1 cellular context compared by ENCODE assay signal in the genomic region with DNA sequence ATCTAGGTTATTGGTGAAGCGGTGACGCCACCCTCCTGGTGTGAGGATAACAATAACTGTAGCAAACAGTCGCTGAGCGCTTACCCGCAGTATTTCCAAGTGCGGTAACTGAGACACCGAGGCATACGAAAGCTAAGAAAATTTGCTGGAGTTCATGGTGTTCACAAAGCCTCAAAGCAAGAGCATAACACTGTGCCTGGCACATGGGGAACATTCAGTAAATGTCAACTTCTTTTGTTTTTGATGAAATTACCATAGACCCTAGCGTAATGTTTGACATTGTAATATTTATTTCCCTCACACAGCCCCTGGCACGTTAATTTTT.
TF ChIP-seq lines count a peak whose summit lies in the region.

No MANE protein-coding gene starts in this region.

TF ChIP-seq in K562, 482 proteins besides CTCF, POLR2A, EP300 and RAD21 (continued from another document and continues in another):
- TF ChIP-seq, protein P1, sequence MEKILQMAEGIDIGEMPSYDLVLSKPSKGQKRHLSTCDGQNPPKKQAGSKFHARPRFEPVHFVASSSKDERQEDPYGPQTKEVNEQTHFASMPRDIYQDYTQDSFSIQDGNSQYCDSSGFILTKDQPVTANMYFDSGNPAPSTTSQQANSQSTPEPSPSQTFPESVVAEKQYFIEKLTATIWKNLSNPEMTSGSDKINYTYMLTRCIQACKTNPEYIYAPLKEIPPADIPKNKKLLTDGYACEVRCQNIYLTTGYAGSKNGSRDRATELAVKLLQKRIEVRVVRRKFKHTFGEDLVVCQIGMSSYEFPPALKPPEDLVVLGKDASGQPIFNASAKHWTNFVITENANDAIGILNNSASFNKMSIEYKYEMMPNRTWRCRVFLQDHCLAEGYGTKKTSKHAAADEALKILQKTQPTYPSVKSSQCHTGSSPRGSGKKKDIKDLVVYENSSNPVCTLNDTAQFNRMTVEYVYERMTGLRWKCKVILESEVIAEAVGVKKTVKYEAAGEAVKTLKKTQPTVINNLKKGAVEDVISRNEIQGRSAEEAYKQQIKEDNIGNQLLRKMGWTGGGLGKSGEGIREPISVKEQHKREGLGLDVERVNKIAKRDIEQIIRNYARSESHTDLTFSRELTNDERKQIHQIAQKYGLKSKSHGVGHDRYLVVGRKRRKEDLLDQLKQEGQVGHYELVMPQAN (IDR thresholded peaks at IDR 0.05; ENCODE audit: borderline replicate concordance) = 0 out of 2 replicates have a peak, but pooled peaks have one; percentile 62
- TF ChIP-seq NUFIP1 (IDR thresholded peaks at IDR 0.05; ENCODE audit: partially characterized antibody) (no peak), CHD1 (IDR thresholded peaks at IDR 0.05; ENCODE audit: low read length) (peak; percentile 56), ZNF766 (CRISPR knock-in tag; conservative IDR thresholded peaks at IDR 0.05) (no peak), ADNP (tag; IDR thresholded peaks at IDR 0.05) (0 out of 2 replicates have a peak, but pooled peaks have one; percentile 2), ARNT (IDR thresholded peaks at IDR 0.05) (0 out of 4 replicates have a peak, but pooled peaks of 1 of the 2 experiments have one; percentile 37), SIN3A (IDR thresholded peaks at IDR 0.05; ENCODE audit: borderline replicate concordance in 2 of 2, control insufficient read depth in 1 of 2, low read depth in 2 of 2, low read length in 2 of 2) (no peak), ERF (CRISPR knock-in tag; IDR thresholded peaks at IDR 0.05) (no peak), ZNF764 (CRISPR knock-in tag; IDR thresholded peaks at IDR 0.05; ENCODE audit: low read depth) (no peak), ILK (tag; IDR thresholded peaks at IDR 0.05; ENCODE audit: borderline replicate concordance, low read depth) (no peak), SMARCA5 (IDR thresholded peaks at IDR 0.05) (0 out of 2 replicates have a peak, but pooled peaks have one; percentile 34), SMAD2 (IDR thresholded peaks at IDR 0.05; ENCODE audit: low read depth, low read length) (no peak), CREM (IDR thresholded peaks at IDR 0.05; ENCODE audit: low read depth) (no peak), HNRNPK (IDR thresholded peaks at IDR 0.05; ENCODE audit: low read depth, low read length, poor library complexity, severe bottlenecking) (no peak), JUN (IDR thresholded peaks at IDR 0.05; ENCODE audit: borderline replicate concordance, low read depth, low read length) (no peak), JUN (CRISPR knock-in tag; IDR thresholded peaks at IDR 0.05; ENCODE audit: borderline replicate concordance) (peak; percentile 78), POLR3G (IDR thresholded peaks at IDR 0.05; ENCODE audit: extremely low read depth, insufficient read length, insufficient replicate concordance) (no peak), SIX5 (IDR thresholded peaks at IDR 0.05; ENCODE audit: borderline replicate concordance in 1 of 2, insufficient read depth in 1 of 2, low read depth in 1 of 2, low read length in 2 of 2) (no peak), BRF1 (IDR thresholded peaks at IDR 0.05; ENCODE audit: borderline replicate concordance, extremely low read depth, insufficient read length) (no peak), ZC3H8 (IDR thresholded peaks at IDR 0.05) (no peak), ZNF274 (IDR thresholded peaks at IDR 0.05; ENCODE audit: borderline replicate concordance, low read depth, low read length) (no peak), ZFX (CRISPR knock-in tag; IDR thresholded peaks at IDR 0.05) (no peak), FOXJ3 (CRISPR knock-in tag; IDR thresholded peaks at IDR 0.05) (no peak), GTF2E2 (tag; IDR thresholded peaks at IDR 0.05) (no peak), BMI1 (IDR thresholded peaks at IDR 0.05; ENCODE audit: low read length) (no peak), RBFOX2 (IDR thresholded peaks at IDR 0.05; ENCODE audit: low read depth, low read length) (no peak), NFYB (IDR thresholded peaks at IDR 0.05; ENCODE audit: extremely low read depth, insufficient read length) (no peak), ZNF133 (CRISPR knock-in tag; IDR thresholded peaks at IDR 0.05) (no peak), KAT7 (CRISPR knock-in tag; IDR thresholded peaks at IDR 0.05; ENCODE audit: borderline replicate concordance) (0 out of 2 replicates have a peak, but pooled peaks have one; percentile 59), NFRKB (IDR thresholded peaks at IDR 0.05; ENCODE audit: low read depth) (peak; percentile 56), ZNF583 (CRISPR knock-in tag; IDR thresholded peaks at IDR 0.05) (no peak), TAF7 (tag; IDR thresholded peaks at IDR 0.05) (peak; percentile 48; the same call in 1 of the 2 replicates), ZNF589 (CRISPR knock-in tag; IDR thresholded peaks at IDR 0.05; ENCODE audit: low read depth) (no peak), SP1 (CRISPR knock-in tag; IDR thresholded peaks at IDR 0.05) (no peak; the same call in 1 of the 2 replicates), CCAR2 (IDR thresholded peaks at IDR 0.05; ENCODE audit: low read depth, low read length) (no peak), KLF10 (CRISPR knock-in tag; IDR thresholded peaks at IDR 0.05) (0 out of 2 replicates have a peak, but pooled peaks have one; percentile 15), TAF15 (IDR thresholded peaks at IDR 0.05; ENCODE audit: low read depth, low read length) (no peak)
- TF ChIP-seq, protein P2, sequence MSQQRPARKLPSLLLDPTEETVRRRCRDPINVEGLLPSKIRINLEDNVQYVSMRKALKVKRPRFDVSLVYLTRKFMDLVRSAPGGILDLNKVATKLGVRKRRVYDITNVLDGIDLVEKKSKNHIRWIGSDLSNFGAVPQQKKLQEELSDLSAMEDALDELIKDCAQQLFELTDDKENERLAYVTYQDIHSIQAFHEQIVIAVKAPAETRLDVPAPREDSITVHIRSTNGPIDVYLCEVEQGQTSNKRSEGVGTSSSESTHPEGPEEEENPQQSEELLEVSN (IDR thresholded peaks at IDR 0.05; ENCODE audit: borderline replicate concordance in 1 of 2, extremely low read depth in 1 of 2, insufficient read depth in 1 of 2, insufficient read length in 1 of 2, low read depth in 1 of 2, low read length in 1 of 2, poor library complexity in 1 of 2, severe bottlenecking in 1 of 2) = no peak
- TF ChIP-seq, protein P3, sequence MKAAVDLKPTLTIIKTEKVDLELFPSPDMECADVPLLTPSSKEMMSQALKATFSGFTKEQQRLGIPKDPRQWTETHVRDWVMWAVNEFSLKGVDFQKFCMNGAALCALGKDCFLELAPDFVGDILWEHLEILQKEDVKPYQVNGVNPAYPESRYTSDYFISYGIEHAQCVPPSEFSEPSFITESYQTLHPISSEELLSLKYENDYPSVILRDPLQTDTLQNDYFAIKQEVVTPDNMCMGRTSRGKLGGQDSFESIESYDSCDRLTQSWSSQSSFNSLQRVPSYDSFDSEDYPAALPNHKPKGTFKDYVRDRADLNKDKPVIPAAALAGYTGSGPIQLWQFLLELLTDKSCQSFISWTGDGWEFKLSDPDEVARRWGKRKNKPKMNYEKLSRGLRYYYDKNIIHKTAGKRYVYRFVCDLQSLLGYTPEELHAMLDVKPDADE (conservative IDR thresholded peaks at IDR 0.05; ENCODE audit: control insufficient read depth, low read depth, low read length) = no peak
- TF ChIP-seq, protein P4, sequence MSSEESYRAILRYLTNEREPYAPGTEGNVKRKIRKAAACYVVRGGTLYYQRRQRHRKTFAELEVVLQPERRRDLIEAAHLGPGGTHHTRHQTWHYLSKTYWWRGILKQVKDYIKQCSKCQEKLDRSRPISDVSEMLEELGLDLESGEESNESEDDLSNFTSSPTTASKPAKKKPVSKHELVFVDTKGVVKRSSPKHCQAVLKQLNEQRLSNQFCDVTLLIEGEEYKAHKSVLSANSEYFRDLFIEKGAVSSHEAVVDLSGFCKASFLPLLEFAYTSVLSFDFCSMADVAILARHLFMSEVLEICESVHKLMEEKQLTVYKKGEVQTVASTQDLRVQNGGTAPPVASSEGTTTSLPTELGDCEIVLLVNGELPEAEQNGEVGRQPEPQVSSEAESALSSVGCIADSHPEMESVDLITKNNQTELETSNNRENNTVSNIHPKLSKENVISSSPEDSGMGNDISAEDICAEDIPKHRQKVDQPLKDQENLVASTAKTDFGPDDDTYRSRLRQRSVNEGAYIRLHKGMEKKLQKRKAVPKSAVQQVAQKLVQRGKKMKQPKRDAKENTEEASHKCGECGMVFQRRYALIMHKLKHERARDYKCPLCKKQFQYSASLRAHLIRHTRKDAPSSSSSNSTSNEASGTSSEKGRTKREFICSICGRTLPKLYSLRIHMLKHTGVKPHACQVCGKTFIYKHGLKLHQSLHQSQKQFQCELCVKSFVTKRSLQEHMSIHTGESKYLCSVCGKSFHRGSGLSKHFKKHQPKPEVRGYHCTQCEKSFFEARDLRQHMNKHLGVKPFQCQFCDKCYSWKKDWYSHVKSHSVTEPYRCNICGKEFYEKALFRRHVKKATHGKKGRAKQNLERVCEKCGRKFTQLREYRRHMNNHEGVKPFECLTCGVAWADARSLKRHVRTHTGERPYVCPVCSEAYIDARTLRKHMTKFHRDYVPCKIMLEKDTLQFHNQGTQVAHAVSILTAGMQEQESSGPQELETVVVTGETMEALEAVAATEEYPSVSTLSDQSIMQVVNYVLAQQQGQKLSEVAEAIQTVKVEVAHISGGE (CRISPR knock-in tag; IDR thresholded peaks at IDR 0.05) = no peak
- TF ChIP-seq, protein P5, sequence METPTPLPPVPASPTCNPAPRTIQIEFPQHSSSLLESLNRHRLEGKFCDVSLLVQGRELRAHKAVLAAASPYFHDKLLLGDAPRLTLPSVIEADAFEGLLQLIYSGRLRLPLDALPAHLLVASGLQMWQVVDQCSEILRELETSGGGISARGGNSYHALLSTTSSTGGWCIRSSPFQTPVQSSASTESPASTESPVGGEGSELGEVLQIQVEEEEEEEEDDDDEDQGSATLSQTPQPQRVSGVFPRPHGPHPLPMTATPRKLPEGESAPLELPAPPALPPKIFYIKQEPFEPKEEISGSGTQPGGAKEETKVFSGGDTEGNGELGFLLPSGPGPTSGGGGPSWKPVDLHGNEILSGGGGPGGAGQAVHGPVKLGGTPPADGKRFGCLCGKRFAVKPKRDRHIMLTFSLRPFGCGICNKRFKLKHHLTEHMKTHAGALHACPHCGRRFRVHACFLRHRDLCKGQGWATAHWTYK (CRISPR knock-in tag; IDR thresholded peaks at IDR 0.05) = no peak
- TF ChIP-seq, protein P6, sequence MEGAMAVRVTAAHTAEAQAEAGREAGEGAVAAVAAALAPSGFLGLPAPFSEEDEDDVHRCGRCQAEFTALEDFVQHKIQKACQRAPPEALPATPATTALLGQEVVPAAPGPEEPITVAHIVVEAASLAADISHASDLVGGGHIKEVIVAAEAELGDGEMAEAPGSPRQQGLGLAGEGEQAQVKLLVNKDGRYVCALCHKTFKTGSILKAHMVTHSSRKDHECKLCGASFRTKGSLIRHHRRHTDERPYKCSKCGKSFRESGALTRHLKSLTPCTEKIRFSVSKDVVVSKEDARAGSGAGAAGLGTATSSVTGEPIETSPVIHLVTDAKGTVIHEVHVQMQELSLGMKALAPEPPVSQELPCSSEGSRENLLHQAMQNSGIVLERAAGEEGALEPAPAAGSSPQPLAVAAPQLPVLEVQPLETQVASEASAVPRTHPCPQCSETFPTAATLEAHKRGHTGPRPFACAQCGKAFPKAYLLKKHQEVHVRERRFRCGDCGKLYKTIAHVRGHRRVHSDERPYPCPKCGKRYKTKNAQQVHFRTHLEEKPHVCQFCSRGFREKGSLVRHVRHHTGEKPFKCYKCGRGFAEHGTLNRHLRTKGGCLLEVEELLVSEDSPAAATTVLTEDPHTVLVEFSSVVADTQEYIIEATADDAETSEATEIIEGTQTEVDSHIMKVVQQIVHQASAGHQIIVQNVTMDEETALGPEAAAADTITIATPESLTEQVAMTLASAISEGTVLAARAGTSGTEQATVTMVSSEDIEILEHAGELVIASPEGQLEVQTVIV (CRISPR knock-in tag; IDR thresholded peaks at IDR 0.05; ENCODE audit: borderline replicate concordance) = no peak
- TF ChIP-seq, protein P7, sequence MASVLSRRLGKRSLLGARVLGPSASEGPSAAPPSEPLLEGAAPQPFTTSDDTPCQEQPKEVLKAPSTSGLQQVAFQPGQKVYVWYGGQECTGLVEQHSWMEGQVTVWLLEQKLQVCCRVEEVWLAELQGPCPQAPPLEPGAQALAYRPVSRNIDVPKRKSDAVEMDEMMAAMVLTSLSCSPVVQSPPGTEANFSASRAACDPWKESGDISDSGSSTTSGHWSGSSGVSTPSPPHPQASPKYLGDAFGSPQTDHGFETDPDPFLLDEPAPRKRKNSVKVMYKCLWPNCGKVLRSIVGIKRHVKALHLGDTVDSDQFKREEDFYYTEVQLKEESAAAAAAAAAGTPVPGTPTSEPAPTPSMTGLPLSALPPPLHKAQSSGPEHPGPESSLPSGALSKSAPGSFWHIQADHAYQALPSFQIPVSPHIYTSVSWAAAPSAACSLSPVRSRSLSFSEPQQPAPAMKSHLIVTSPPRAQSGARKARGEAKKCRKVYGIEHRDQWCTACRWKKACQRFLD (CRISPR knock-in tag; IDR thresholded peaks at IDR 0.05) = 0 out of 2 replicates have a peak, but pooled peaks have one; percentile 59
- TF ChIP-seq, protein P8, sequence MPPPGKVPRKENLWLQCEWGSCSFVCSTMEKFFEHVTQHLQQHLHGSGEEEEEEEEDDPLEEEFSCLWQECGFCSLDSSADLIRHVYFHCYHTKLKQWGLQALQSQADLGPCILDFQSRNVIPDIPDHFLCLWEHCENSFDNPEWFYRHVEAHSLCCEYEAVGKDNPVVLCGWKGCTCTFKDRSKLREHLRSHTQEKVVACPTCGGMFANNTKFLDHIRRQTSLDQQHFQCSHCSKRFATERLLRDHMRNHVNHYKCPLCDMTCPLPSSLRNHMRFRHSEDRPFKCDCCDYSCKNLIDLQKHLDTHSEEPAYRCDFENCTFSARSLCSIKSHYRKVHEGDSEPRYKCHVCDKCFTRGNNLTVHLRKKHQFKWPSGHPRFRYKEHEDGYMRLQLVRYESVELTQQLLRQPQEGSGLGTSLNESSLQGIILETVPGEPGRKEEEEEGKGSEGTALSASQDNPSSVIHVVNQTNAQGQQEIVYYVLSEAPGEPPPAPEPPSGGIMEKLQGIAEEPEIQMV (tag; conservative IDR thresholded peaks at IDR 0.05; ENCODE audit: low read depth) = no peak
- TF ChIP-seq, protein P9, sequence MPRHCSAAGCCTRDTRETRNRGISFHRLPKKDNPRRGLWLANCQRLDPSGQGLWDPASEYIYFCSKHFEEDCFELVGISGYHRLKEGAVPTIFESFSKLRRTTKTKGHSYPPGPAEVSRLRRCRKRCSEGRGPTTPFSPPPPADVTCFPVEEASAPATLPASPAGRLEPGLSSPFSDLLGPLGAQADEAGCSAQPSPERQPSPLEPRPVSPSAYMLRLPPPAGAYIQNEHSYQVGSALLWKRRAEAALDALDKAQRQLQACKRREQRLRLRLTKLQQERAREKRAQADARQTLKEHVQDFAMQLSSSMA (CRISPR knock-in tag; IDR thresholded peaks at IDR 0.05) = no peak
- TF ChIP-seq, protein P10, sequence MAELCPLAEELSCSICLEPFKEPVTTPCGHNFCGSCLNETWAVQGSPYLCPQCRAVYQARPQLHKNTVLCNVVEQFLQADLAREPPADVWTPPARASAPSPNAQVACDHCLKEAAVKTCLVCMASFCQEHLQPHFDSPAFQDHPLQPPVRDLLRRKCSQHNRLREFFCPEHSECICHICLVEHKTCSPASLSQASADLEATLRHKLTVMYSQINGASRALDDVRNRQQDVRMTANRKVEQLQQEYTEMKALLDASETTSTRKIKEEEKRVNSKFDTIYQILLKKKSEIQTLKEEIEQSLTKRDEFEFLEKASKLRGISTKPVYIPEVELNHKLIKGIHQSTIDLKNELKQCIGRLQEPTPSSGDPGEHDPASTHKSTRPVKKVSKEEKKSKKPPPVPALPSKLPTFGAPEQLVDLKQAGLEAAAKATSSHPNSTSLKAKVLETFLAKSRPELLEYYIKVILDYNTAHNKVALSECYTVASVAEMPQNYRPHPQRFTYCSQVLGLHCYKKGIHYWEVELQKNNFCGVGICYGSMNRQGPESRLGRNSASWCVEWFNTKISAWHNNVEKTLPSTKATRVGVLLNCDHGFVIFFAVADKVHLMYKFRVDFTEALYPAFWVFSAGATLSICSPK (IDR thresholded peaks at IDR 0.05; ENCODE audit: borderline replicate concordance) = no peak
